Comparison of ENCODE assay signal across 15 cellular contexts in the genomic region with DNA sequence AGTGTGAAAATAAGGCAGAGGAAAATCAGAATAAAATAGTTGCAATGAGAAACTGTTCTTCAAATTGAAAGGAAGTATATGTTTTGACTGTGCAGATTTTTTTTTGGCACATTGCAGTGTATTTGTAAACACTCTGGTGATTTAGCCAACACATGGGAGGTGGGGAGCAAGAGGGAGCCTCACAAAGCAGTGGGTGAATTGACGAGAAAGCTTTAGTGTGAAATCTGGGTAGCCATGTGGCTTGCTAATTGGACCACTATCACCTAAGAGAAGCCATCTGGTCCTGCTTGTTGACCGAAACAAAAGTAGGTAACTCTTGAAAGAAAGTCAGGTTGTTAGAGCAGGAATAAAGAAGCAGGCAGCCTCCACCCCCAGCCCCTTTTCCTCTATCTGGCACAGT. TPM values are rescaled to one million over a fixed set of nuclear protein-coding genes. Genes with fewer than 3 reads are reported as not detected.
DNase-seq lines count a peak whose midpoint lies in the region; ATAC-seq, FAIRE-seq and TF ChIP-seq lines count a peak whose summit lies in the region.
"Had no signal": no experiment of that assay in that cellular context is flagged by ENCODE, and none has a peak within 500 bp of the region (broad histone marks: within the 10 kb centered on the region; RNA-seq: fewer than 3 reads in every experiment).

No MANE protein-coding gene starts in this region.

- no peak overlapping the region for H3K9ac ChIP-seq in astrocyte (ENCODE audit: low read length)

- no peak overlapping the region for H3K4me3 Mint-ChIP-seq in stimulated activated naive CD8-positive, alpha-beta T cell treated with anti-CD3 and anti-CD28 coated beads, Interleukin-15, amount 100 ng/mL, for 72 hours
- H3K4me3 Mint-ChIP-seq in astrocyte (ENCODE audit: unreplicated experiment) (no peak overlapping the region), WTC11 (no peak overlapping the region)
- H3K4me3 Mint-ChIP-seq: B cell; CD8-positive, alpha-beta T cell; H9 had no signal

- no peaks in the 10 kb centered on the region for H3K9me3 Mint-ChIP-seq in stimulated activated naive CD8-positive, alpha-beta T cell treated with anti-CD3 and anti-CD28 coated beads, Interleukin-15, amount 100 ng/mL, for 72 hours
- H3K9me3 Mint-ChIP-seq in astrocyte (ENCODE audit: unreplicated experiment) (no peaks in the 10 kb centered on the region), WTC11 (no peaks in the 10 kb centered on the region)
- H3K9me3 Mint-ChIP-seq: CD8-positive, alpha-beta T cell had no signal

- H3K9me3 ChIP-seq in astrocyte (ENCODE audit: insufficient read depth, low read depth, low read length) = no peaks in the 10 kb centered on the region
- H3K9me3 ChIP-seq: Caco-2 had no signal

- FAIRE-seq in astrocyte (lab: Jason Lieb, UNC) = peak; percentile 54
- FAIRE-seq: D721Med, GM12878, H1 had no signal

- POLR2A ChIA-PET in WTC11 (lab: Charles Lee) = no interaction called here

- H3K27me3 Mint-ChIP-seq in stimulated activated naive CD8-positive, alpha-beta T cell treated with anti-CD3 and anti-CD28 coated beads, Interleukin-15, amount 100 ng/mL, for 72 hours = no peaks in the 10 kb centered on the region
- H3K27me3 Mint-ChIP-seq in astrocyte (ENCODE audit: low read depth, unreplicated experiment) (no peaks in the 10 kb centered on the region), WTC11 (ENCODE audit: low read depth) (no peaks in the 10 kb centered on the region)
- H3K27me3 Mint-ChIP-seq: B cell had no signal

- no peaks in the 10 kb centered on the region for H3K4me1 ChIP-seq in astrocyte (ENCODE audit: insufficient read depth, low read length)
- H3K4me1 ChIP-seq: Caco-2 had no signal

- CTCF ChIA-PET in WTC11 (lab: Charles Lee) = no interaction called here

- peak overlapping the region; percentile 37 to 52 for H3K27ac Mint-ChIP-seq in stimulated activated naive CD8-positive, alpha-beta T cell treated with anti-CD3 and anti-CD28 coated beads, Interleukin-15, amount 100 ng/mL, for 72 hours
- H3K27ac Mint-ChIP-seq in astrocyte (ENCODE audit: unreplicated experiment) = no peak overlapping the region
- H3K27ac Mint-ChIP-seq in WTC11 = no peak overlapping the region
- H3K27ac Mint-ChIP-seq: B cell; CD8-positive, alpha-beta T cell; H9 had no signal

- H3K79me2 ChIP-seq in astrocyte (ENCODE audit: insufficient read depth, low read length) = no peaks in the 10 kb centered on the region

- no peak for ATAC-seq in stimulated activated naive CD8-positive, alpha-beta T cell treated with anti-CD3 and anti-CD28 coated beads, Interleukin-15, amount 100 ng/mL, for 72 hours
- no peak for ATAC-seq in stimulated activated naive CD8-positive, alpha-beta T cell treated with anti-CD3 and anti-CD28 coated beads, Interleukin-15, Interleukin-2, amounts not matched to agents 100 U/mL and 50 U/mL, for 24 hours
- ATAC-seq in WTC11 (no peak), HG03045 (IDR thresholded peaks at IDR 0.05; ENCODE audit: unreplicated experiment) (no peak)
- ATAC-seq: CD8-positive, alpha-beta T cell; GM12878 had no signal

- no peak overlapping the region for H3K4me2 ChIP-seq in astrocyte (ENCODE audit: low read length)

- no peaks in the 10 kb centered on the region for H4K20me1 ChIP-seq in astrocyte (ENCODE audit: insufficient read depth, low read length)

- no peak overlapping the region for H3K27ac ChIP-seq in astrocyte (ENCODE audit: low read depth, low read length)

- H3K36me3 Mint-ChIP-seq in astrocyte (ENCODE audit: low read depth, unreplicated experiment) = peaks cover 5% of the 10 kb centered on the region
- H3K36me3 Mint-ChIP-seq in WTC11 = no peaks in the 10 kb centered on the region
- H3K36me3 Mint-ChIP-seq: CD8-positive, alpha-beta T cell had no signal

- DNase-seq in stimulated activated naive CD8-positive, alpha-beta T cell treated with anti-CD3 and anti-CD28 coated beads, Interleukin-15, amount 100 ng/mL, for 72 hours = no peak
- no peak for DNase-seq in stimulated activated naive CD8-positive, alpha-beta T cell treated with anti-CD3 and anti-CD28 coated beads, Interleukin-15, Interleukin-2, amounts not matched to agents 100 U/mL and 50 U/mL, for 24 hours
- DNase-seq in NCI-H1694 treated with DMSO at 0.1 percent for 48 hours (lab: John Stamatoyannopoulos, UW) (peak; percentile 68), astrocyte (ENCODE audit: low read depth) (no peak), WTC11 (ENCODE audit: low spot score) (no peak)
- no peak for DNase-seq in activated CD8-positive, alpha-beta memory T cell treated with anti-CD3 and anti-CD28 coated beads for 24 hours
- DNase-seq: Caco-2; CD8-positive, alpha-beta T cell; H9 had no signal

- no peak overlapping the region for H2AFZ ChIP-seq in astrocyte (ENCODE audit: low read depth, low read length)

- no peak overlapping the region for H3K4me3 ChIP-seq in astrocyte (ENCODE audit: insufficient read depth, low read depth, low read length)
- H3K4me3 ChIP-seq: BLaER1 treated with 17β-estradiol and CSF1 and Interleukin-3, amounts not matched to agents 10 nM and 100 nM; GM12878 had no signal

- peaks cover 12% of the 10 kb centered on the region for H3K4me1 Mint-ChIP-seq in stimulated activated naive CD8-positive, alpha-beta T cell treated with anti-CD3 and anti-CD28 coated beads, Interleukin-15, amount 100 ng/mL, for 72 hours
- H3K4me1 Mint-ChIP-seq in astrocyte (ENCODE audit: low read depth, unreplicated experiment) = no peaks in the 10 kb centered on the region
- H3K4me1 Mint-ChIP-seq in WTC11 = no peaks in the 10 kb centered on the region
- H3K4me1 Mint-ChIP-seq: B cell, H9 had no signal

- no peaks in the 10 kb centered on the region for H3K27me3 ChIP-seq in astrocyte (ENCODE audit: insufficient read depth, low read length)

- TF ChIP-seq CTCF in astrocyte (IDR thresholded peaks at IDR 0.05; ENCODE audit: insufficient read depth, low read depth, low read length) (no peak), WTC11 (IDR thresholded peaks at IDR 0.05) (no peak)

- no peaks in the 10 kb centered on the region for H3K36me3 ChIP-seq in astrocyte (ENCODE audit: insufficient read depth, low read length)

TF ChIP-seq in WTC11, 78 proteins besides CTCF, POLR2A, EP300 and RAD21:
- TF ChIP-seq TP53 (CRISPR knock-in tag; IDR thresholded peaks at IDR 0.05) (no peak), SMAD3 (CRISPR knock-in tag; IDR thresholded peaks at IDR 0.05; ENCODE audit: borderline replicate concordance) (no peak), CREB1 (CRISPR knock-in tag; IDR thresholded peaks at IDR 0.05) (no peak), HMGA2 (CRISPR knock-in tag; IDR thresholded peaks at IDR 0.05) (no peak), NFATC4 (CRISPR knock-in tag; IDR thresholded peaks at IDR 0.05) (no peak), ETV6 (CRISPR knock-in tag; IDR thresholded peaks at IDR 0.05) (no peak)
- TF ChIP-seq, protein P1, sequence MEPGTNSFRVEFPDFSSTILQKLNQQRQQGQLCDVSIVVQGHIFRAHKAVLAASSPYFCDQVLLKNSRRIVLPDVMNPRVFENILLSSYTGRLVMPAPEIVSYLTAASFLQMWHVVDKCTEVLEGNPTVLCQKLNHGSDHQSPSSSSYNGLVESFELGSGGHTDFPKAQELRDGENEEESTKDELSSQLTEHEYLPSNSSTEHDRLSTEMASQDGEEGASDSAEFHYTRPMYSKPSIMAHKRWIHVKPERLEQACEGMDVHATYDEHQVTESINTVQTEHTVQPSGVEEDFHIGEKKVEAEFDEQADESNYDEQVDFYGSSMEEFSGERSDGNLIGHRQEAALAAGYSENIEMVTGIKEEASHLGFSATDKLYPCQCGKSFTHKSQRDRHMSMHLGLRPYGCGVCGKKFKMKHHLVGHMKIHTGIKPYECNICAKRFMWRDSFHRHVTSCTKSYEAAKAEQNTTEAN (CRISPR knock-in tag; IDR thresholded peaks at IDR 0.05) = no peak
- TF ChIP-seq, protein P2, sequence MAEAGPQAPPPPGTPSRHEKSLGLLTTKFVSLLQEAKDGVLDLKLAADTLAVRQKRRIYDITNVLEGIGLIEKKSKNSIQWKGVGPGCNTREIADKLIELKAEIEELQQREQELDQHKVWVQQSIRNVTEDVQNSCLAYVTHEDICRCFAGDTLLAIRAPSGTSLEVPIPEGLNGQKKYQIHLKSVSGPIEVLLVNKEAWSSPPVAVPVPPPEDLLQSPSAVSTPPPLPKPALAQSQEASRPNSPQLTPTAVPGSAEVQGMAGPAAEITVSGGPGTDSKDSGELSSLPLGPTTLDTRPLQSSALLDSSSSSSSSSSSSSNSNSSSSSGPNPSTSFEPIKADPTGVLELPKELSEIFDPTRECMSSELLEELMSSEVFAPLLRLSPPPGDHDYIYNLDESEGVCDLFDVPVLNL (CRISPR knock-in tag; IDR thresholded peaks at IDR 0.05; ENCODE audit: borderline replicate concordance, low read depth) = no peak
TF ChIP-seq in WTC11: peak in this region for 0.

RNA-seq across cellular contexts. Expression of a gene that starts 10.4 kb away (rescaled TPM):
- total RNA-seq in astrocyte (14.4 and 16.7 TPM in 2 replicates), WTC11 (2021) (10.7 to 14.2 TPM (median 13.3 TPM) in 3 replicates)

RNA-seq across cellular contexts. Expression of a gene that starts 53.5 kb away (rescaled TPM):
- total RNA-seq in astrocyte (2.7 and 3.1 TPM in 2 replicates), WTC11 (2021) (4.4 to 5.1 TPM (median 4.8 TPM) in 3 replicates)

Comparison
In these comparisons a context has a peak if more than half of its experiments do, and no peak if none do; other contexts are left out.
1. H3K27ac Mint-ChIP-seq: peak in stimulated activated naive CD8-positive, alpha-beta T cell treated with anti-CD3 and anti-CD28 coated beads, Interleukin-15, amount 100 ng/mL, for 72 hours (2 of 2); none in astrocyte (single experiment) and WTC11 (single experiment).